Comparison of ENCODE assay signal across 4 cellular contexts in the genomic region with DNA sequence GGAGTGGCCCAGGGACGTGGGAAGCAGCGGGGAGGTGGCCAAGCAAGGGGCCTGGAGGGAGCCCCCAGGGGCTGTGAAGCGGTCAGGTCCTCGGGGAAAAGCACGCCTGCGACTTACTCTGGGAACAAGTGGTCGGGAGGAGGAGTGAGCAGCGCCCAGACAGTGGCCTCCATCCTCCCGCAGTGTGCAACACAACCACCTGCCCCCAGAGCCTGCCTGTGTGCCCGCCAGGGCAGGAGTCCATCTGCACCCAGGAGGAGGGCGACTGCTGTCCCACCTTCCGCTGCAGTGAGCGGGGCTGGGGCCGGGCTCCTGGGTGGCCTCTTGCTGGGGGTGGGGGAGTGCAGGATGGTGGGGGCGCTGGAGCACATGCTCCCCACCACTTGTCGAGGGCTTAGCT. TPM values are rescaled to one million over a fixed set of nuclear protein-coding genes. Genes with fewer than 3 reads are reported as not detected.
"Had no signal": no experiment of that assay in that cellular context is flagged by ENCODE, and none has a peak within 500 bp of the region (broad histone marks: within the 10 kb centered on the region; RNA-seq: fewer than 3 reads in every experiment).

No MANE protein-coding gene starts in this region.

- H3K4me3 ChIP-seq: GM12878 had no signal

- DNase-seq: GDM1, GF-D8 had no signal

- ATAC-seq: GM12878 had no signal

RNA-seq across cellular contexts. Expression of a gene that starts 35.0 kb away (rescaled TPM):
- total RNA-seq: G401 had no signal
- polyA plus RNA-seq: GM12878 had no signal
